In the genomic region with DNA sequence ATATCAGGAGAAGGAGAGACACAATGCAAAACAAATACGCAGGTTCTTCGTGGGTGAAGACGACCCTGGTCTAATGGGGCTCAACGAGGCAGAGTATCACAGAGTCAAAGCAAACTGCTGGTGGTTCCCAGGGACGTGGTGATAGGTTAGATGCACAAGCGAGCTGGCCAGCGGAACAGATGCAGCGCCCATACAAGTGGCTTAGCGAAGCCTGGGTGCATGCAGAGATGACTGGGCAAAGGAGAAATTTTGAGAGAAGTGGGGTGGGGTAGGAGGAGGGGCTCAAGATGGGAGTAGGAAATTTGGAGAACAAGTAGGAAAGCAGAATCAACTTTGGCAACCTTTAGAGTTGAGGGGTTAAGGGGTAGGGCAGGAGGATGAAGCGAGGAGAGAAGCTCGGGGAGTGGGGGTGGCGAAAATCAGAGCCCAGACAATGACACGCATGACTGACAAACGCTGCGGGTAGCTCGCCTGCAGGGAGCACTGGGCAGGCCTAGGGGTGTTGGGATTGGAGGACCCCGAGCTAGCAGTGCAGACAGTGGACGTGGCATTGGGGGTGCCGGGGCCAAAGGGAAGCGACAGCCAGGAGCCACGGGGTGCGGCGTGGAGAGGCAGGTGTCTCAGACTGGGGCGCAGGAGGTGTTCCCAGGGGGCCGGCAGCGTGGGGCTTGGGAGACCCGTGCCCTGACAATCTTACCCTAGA, we compare ENCODE assay signal across 1 cellular context.
TF ChIP-seq lines count a peak whose summit lies in the region.

No MANE protein-coding gene starts in this region.

TF ChIP-seq in HepG2, 621 proteins besides CTCF, POLR2A, EP300 and RAD21 (continued from another document and continues in another):
- TF ChIP-seq, protein P1, sequence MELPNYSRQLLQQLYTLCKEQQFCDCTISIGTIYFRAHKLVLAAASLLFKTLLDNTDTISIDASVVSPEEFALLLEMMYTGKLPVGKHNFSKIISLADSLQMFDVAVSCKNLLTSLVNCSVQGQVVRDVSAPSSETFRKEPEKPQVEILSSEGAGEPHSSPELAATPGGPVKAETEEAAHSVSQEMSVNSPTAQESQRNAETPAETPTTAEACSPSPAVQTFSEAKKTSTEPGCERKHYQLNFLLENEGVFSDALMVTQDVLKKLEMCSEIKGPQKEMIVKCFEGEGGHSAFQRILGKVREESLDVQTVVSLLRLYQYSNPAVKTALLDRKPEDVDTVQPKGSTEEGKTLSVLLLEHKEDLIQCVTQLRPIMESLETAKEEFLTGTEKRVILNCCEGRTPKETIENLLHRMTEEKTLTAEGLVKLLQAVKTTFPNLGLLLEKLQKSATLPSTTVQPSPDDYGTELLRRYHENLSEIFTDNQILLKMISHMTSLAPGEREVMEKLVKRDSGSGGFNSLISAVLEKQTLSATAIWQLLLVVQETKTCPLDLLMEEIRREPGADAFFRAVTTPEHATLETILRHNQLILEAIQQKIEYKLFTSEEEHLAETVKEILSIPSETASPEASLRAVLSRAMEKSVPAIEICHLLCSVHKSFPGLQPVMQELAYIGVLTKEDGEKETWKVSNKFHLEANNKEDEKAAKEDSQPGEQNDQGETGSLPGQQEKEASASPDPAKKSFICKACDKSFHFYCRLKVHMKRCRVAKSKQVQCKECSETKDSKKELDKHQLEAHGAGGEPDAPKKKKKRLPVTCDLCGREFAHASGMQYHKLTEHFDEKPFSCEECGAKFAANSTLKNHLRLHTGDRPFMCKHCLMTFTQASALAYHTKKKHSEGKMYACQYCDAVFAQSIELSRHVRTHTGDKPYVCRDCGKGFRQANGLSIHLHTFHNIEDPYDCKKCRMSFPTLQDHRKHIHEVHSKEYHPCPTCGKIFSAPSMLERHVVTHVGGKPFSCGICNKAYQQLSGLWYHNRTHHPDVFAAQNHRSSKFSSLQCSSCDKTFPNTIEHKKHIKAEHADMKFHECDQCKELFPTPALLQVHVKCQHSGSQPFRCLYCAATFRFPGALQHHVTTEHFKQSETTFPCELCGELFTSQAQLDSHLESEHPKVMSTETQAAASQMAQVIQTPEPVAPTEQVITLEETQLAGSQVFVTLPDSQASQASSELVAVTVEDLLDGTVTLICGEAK (IDR thresholded peaks at IDR 0.05) = no peak
- TF ChIP-seq, protein P1 (CRISPR knock-in tag; IDR thresholded peaks at IDR 0.05) = 0 out of 2 replicates have a peak, but pooled peaks have one; percentile 10
- TF ChIP-seq ZNF567 (CRISPR knock-in tag; IDR thresholded peaks at IDR 0.05; ENCODE audit: borderline replicate concordance) = no peak
- no peak for TF ChIP-seq KDM1A (CRISPR knock-in tag; IDR thresholded peaks at IDR 0.05)
- TF ChIP-seq, protein P2, sequence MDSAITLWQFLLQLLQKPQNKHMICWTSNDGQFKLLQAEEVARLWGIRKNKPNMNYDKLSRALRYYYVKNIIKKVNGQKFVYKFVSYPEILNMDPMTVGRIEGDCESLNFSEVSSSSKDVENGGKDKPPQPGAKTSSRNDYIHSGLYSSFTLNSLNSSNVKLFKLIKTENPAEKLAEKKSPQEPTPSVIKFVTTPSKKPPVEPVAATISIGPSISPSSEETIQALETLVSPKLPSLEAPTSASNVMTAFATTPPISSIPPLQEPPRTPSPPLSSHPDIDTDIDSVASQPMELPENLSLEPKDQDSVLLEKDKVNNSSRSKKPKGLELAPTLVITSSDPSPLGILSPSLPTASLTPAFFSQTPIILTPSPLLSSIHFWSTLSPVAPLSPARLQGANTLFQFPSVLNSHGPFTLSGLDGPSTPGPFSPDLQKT (CRISPR knock-in tag; IDR thresholded peaks at IDR 0.05; ENCODE audit: borderline replicate concordance) = no peak
- no peak for TF ChIP-seq RBFOX2 (IDR thresholded peaks at IDR 0.05; ENCODE audit: low read depth, low read length)
- no peak for TF ChIP-seq ZNF83 (CRISPR knock-in tag; IDR thresholded peaks at IDR 0.05; ENCODE audit: borderline replicate concordance)
- TF ChIP-seq ZFP36 (IDR thresholded peaks at IDR 0.05; ENCODE audit: borderline replicate concordance, low read depth, low read length, partially characterized antibody) = no peak
- peak; percentile 48; the same call in 1 of the 2 replicates for TF ChIP-seq CCDC6 (CRISPR knock-in tag; IDR thresholded peaks at IDR 0.05)
- TF ChIP-seq, protein P3, sequence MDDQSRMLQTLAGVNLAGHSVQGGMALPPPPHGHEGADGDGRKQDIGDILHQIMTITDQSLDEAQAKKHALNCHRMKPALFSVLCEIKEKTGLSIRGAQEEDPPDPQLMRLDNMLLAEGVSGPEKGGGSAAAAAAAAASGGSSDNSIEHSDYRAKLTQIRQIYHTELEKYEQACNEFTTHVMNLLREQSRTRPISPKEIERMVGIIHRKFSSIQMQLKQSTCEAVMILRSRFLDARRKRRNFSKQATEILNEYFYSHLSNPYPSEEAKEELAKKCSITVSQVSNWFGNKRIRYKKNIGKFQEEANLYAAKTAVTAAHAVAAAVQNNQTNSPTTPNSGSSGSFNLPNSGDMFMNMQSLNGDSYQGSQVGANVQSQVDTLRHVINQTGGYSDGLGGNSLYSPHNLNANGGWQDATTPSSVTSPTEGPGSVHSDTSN (CRISPR knock-in tag; IDR thresholded peaks at IDR 0.05; ENCODE audit: borderline replicate concordance) = no peak
- TF ChIP-seq SALL1 (CRISPR knock-in tag; IDR thresholded peaks at IDR 0.05) = no peak
- peak; percentile 2; the same call in 1 of the 2 replicates for TF ChIP-seq ZNF224 (CRISPR knock-in tag; IDR thresholded peaks at IDR 0.05)
- TF ChIP-seq, protein P4, sequence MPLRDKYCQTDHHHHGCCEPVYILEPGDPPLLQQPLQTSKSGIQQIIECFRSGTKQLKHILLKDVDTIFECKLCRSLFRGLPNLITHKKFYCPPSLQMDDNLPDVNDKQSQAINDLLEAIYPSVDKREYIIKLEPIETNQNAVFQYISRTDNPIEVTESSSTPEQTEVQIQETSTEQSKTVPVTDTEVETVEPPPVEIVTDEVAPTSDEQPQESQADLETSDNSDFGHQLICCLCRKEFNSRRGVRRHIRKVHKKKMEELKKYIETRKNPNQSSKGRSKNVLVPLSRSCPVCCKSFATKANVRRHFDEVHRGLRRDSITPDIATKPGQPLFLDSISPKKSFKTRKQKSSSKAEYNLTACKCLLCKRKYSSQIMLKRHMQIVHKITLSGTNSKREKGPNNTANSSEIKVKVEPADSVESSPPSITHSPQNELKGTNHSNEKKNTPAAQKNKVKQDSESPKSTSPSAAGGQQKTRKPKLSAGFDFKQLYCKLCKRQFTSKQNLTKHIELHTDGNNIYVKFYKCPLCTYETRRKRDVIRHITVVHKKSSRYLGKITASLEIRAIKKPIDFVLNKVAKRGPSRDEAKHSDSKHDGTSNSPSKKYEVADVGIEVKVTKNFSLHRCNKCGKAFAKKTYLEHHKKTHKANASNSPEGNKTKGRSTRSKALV (CRISPR knock-in tag; IDR thresholded peaks at IDR 0.05) = no peak
- TF ChIP-seq, protein P5, sequence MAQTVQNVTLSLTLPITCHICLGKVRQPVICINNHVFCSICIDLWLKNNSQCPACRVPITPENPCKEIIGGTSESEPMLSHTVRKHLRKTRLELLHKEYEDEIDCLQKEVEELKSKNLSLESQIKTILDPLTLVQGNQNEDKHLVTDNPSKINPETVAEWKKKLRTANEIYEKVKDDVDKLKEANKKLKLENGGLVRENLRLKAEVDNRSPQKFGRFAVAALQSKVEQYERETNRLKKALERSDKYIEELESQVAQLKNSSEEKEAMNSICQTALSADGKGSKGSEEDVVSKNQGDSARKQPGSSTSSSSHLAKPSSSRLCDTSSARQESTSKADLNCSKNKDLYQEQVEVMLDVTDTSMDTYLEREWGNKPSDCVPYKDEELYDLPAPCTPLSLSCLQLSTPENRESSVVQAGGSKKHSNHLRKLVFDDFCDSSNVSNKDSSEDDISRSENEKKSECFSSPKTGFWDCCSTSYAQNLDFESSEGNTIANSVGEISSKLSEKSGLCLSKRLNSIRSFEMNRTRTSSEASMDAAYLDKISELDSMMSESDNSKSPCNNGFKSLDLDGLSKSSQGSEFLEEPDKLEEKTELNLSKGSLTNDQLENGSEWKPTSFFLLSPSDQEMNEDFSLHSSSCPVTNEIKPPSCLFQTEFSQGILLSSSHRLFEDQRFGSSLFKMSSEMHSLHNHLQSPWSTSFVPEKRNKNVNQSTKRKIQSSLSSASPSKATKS (CRISPR knock-in tag; IDR thresholded peaks at IDR 0.05) = no peak
- TF ChIP-seq ZFP1 (CRISPR knock-in tag; IDR thresholded peaks at IDR 0.05) = no peak
- no peak for TF ChIP-seq ZNF274 (CRISPR knock-in tag; IDR thresholded peaks at IDR 0.05)
- TF ChIP-seq SIX1 (CRISPR knock-in tag; IDR thresholded peaks at IDR 0.05; ENCODE audit: borderline replicate concordance) = no peak
- TF ChIP-seq ZNF569 (CRISPR knock-in tag; IDR thresholded peaks at IDR 0.05; ENCODE audit: borderline replicate concordance) = no peak
- TF ChIP-seq XRCC5 (optimal IDR thresholded peaks at IDR 0.05; ENCODE audit: low read length) = no peak
- TF ChIP-seq GTF2F1 (IDR thresholded peaks at IDR 0.05; ENCODE audit: low read length) = no peak
- TF ChIP-seq NFRKB (IDR thresholded peaks at IDR 0.05) = no peak
- no peak for TF ChIP-seq ZNF572 (CRISPR knock-in tag; IDR thresholded peaks at IDR 0.05)
- peak; percentile 22 for TF ChIP-seq SP2 (CRISPR knock-in tag; IDR thresholded peaks at IDR 0.05)
- no peak for TF ChIP-seq NFIC (IDR thresholded peaks at IDR 0.05; ENCODE audit: low read length)
- no peak; the same call in 1 of the 2 replicates for TF ChIP-seq KDM5B (CRISPR knock-in tag; IDR thresholded peaks at IDR 0.05; ENCODE audit: borderline replicate concordance)
- TF ChIP-seq ZFY (CRISPR knock-in tag; IDR thresholded peaks at IDR 0.05) = no peak
- peak; percentile 36 for TF ChIP-seq AGO2 (optimal IDR thresholded peaks at IDR 0.05; ENCODE audit: low read depth, low read length)
- TF ChIP-seq, protein P6, sequence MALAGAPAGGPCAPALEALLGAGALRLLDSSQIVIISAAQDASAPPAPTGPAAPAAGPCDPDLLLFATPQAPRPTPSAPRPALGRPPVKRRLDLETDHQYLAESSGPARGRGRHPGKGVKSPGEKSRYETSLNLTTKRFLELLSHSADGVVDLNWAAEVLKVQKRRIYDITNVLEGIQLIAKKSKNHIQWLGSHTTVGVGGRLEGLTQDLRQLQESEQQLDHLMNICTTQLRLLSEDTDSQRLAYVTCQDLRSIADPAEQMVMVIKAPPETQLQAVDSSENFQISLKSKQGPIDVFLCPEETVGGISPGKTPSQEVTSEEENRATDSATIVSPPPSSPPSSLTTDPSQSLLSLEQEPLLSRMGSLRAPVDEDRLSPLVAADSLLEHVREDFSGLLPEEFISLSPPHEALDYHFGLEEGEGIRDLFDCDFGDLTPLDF (CRISPR knock-in tag; IDR thresholded peaks at IDR 0.05) = no peak
- no peak for TF ChIP-seq ZNF615 (CRISPR knock-in tag; IDR thresholded peaks at IDR 0.05; ENCODE audit: borderline replicate concordance)
- 0 out of 2 replicates have a peak, but pooled peaks have one; percentile 50 for TF ChIP-seq NR2C2 (CRISPR knock-in tag; IDR thresholded peaks at IDR 0.05; ENCODE audit: borderline replicate concordance)
- 0 out of 2 replicates have a peak, but pooled peaks have one; percentile 50 for TF ChIP-seq ZNF878 (CRISPR knock-in tag; IDR thresholded peaks at IDR 0.05)
- TF ChIP-seq, protein P7, sequence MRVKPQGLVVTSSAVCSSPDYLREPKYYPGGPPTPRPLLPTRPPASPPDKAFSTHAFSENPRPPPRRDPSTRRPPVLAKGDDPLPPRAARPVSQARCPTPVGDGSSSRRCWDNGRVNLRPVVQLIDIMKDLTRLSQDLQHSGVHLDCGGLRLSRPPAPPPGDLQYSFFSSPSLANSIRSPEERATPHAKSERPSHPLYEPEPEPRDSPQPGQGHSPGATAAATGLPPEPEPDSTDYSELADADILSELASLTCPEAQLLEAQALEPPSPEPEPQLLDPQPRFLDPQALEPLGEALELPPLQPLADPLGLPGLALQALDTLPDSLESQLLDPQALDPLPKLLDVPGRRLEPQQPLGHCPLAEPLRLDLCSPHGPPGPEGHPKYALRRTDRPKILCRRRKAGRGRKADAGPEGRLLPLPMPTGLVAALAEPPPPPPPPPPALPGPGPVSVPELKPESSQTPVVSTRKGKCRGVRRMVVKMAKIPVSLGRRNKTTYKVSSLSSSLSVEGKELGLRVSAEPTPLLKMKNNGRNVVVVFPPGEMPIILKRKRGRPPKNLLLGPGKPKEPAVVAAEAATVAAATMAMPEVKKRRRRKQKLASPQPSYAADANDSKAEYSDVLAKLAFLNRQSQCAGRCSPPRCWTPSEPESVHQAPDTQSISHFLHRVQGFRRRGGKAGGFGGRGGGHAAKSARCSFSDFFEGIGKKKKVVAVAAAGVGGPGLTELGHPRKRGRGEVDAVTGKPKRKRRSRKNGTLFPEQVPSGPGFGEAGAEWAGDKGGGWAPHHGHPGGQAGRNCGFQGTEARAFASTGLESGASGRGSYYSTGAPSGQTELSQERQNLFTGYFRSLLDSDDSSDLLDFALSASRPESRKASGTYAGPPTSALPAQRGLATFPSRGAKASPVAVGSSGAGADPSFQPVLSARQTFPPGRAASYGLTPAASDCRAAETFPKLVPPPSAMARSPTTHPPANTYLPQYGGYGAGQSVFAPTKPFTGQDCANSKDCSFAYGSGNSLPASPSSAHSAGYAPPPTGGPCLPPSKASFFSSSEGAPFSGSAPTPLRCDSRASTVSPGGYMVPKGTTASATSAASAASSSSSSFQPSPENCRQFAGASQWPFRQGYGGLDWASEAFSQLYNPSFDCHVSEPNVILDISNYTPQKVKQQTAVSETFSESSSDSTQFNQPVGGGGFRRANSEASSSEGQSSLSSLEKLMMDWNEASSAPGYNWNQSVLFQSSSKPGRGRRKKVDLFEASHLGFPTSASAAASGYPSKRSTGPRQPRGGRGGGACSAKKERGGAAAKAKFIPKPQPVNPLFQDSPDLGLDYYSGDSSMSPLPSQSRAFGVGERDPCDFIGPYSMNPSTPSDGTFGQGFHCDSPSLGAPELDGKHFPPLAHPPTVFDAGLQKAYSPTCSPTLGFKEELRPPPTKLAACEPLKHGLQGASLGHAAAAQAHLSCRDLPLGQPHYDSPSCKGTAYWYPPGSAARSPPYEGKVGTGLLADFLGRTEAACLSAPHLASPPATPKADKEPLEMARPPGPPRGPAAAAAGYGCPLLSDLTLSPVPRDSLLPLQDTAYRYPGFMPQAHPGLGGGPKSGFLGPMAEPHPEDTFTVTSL (CRISPR knock-in tag; IDR thresholded peaks at IDR 0.05; ENCODE audit: borderline replicate concordance) = 0 out of 2 replicates have a peak, but pooled peaks have one; percentile 39
